Comparison of ENCODE assay signal across 16 cellular contexts in the genomic region with DNA sequence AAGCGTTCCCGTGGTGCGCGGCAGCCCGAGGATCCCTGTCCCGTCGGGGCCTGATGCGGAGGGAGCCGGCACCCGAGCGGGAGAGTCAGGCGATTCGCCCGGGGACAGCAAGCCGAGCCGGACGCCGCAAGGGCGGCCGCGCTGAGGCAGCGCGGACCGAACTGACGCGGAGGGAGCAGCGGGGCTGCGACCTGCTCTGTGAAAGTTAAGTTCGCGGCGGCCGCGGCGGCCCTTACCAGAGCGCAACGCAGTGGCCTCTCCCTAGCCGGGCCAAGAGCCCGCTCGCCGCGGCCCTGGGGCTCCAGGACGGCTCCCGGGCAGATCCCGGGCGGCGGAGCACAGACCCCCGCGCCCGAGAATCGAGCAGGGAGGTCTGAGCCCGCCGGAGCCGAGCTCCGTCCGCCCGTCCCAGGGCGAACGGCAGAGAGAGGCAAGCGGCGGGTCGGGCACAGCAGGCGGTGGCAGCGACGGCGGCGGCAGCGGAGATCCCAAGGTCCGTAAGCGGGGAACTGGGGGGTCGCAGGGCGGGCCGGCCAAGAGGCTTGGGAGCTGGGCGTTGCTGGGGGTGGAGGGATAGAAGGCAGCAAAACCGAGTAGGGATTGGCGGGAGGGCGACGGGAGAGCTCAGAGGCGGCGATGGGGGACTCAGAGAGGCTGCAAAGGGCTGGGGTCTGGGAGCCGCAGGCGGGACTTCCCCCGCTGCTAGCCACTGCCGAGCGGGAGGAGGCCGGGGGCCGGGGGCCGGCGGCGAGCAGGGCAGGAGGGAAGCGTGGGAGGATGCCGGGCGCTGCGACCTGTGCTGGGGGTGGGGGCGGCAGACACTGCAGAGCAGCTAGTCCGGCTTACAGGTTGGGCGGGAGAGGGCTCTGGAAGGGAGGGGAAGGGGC. TPM values are rescaled to one million over a fixed set of nuclear protein-coding genes. Genes with fewer than 3 reads are reported as not detected.
A peak's percentile ranks its signal among the peaks of the same experiment; 100 is the strongest.
DNase-seq lines count a peak whose midpoint lies in the region; ATAC-seq and TF ChIP-seq lines count a peak whose summit lies in the region.
"Had no signal": no experiment of that assay in that cellular context is flagged by ENCODE, and none has a peak within 500 bp of the region (broad histone marks: within the 10 kb centered on the region; RNA-seq: fewer than 3 reads in every experiment).

No MANE protein-coding gene starts in this region.

- peak overlapping the region; percentile 89 for H3K4me3 Mint-ChIP-seq in endothelial cell (ENCODE audit: unreplicated experiment)
- peak overlapping the region; percentile 77 to 83 (median 81) for H3K4me3 Mint-ChIP-seq in nephron
- H3K4me3 Mint-ChIP-seq: activated CD4-positive, alpha-beta T cell treated with anti-CD3 and anti-CD28 coated beads, Interleukin-2, amount 10 ng/mL, durations not matched to agents 7 days and 5 days had no signal

- H3K4me3 ChIP-seq in HUES6 (ENCODE audit: low read depth, low read length) = peak overlapping the region; percentile 69
- no peak overlapping the region for H3K4me3 ChIP-seq in HAP-1

- no peak overlapping the region for H3K27ac Mint-ChIP-seq in endothelial cell (ENCODE audit: unreplicated experiment)
- no peak overlapping the region for H3K27ac Mint-ChIP-seq in nephron
- H3K27ac Mint-ChIP-seq: activated CD4-positive, alpha-beta T cell treated with anti-CD3 and anti-CD28 coated beads, Interleukin-2, amount 10 ng/mL, durations not matched to agents 7 days and 5 days had no signal

- H3K9ac ChIP-seq in HUES6 (ENCODE audit: low read length) = peak overlapping the region; percentile 47
- H3K9ac ChIP-seq: KMS-11 had no signal

- peaks cover under 1% of the 10 kb centered on the region; the same call in 1 of the 2 replicates for H3K4me1 ChIP-seq in HUES6 (ENCODE audit: control insufficient read depth, insufficient read depth, low read length)
- no peaks in the 10 kb centered on the region for H3K4me1 ChIP-seq in HAP-1

- H3K9me3 Mint-ChIP-seq in endothelial cell (ENCODE audit: unreplicated experiment) = no peaks in the 10 kb centered on the region
- H3K9me3 Mint-ChIP-seq in nephron = peaks cover 37% of the 10 kb centered on the region
- H3K9me3 Mint-ChIP-seq: activated CD4-positive, alpha-beta T cell treated with anti-CD3 and anti-CD28 coated beads, Interleukin-2, amount 10 ng/mL, durations not matched to agents 7 days and 5 days had no signal

- TF ChIP-seq CTCF in endothelial cell (IDR thresholded peaks at IDR 0.05; ENCODE audit: unreplicated experiment) (no peak), nephron (IDR thresholded peaks at IDR 0.05; ENCODE audit: unreplicated experiment in 3 of 3) (no peak)

- H3K9me3 ChIP-seq in HUES6 (ENCODE audit: control insufficient read depth, insufficient read depth, low read depth, low read length) (peaks cover 10% of the 10 kb centered on the region; the same call in 1 of the 2 replicates), HAP-1 (no peaks in the 10 kb centered on the region)

- H3K36me3 ChIP-seq in HUES6 (ENCODE audit: control insufficient read depth, insufficient read depth, low read length) (peaks cover 5% of the 10 kb centered on the region; the same call in 1 of the 2 replicates), HAP-1 (replicated peaks) (no peaks in the 10 kb centered on the region)

- H3K27me3 ChIP-seq in HUES6 (ENCODE audit: control insufficient read depth, insufficient read depth, low read length) (peaks cover 92% of the 10 kb centered on the region), HAP-1 (ENCODE audit: low read depth) (peaks cover 67% of the 10 kb centered on the region)

- DNase-seq in AG20443 (ENCODE audit: low spot score) = peak; percentile 11
- DNase-seq in endothelial cell (ENCODE audit: low spot score) = peak; percentile 37
- DNase-seq in ureter (ENCODE audit: low spot score) = no peak
- no peak for DNase-seq in NOMO-1 treated with DMSO at 0.1 percent for 48 hours (lab: John Stamatoyannopoulos, UW; ENCODE audit: unreplicated experiment)
- DNase-seq in HAP-1 (ENCODE audit: low spot score in 2 of 2) = no peak
- DNase-seq: activated CD4-positive, alpha-beta T cell treated with anti-CD3 and anti-CD28 coated beads, Interleukin-2, amount 10 ng/mL, durations not matched to agents 7 days and 5 days; activated gamma-delta T cell; AML-193; NCI-H2171 treated with DMSO at 0.1 percent for 48 hours; nucleus accumbens had no signal

- no peak overlapping the region for H3K27ac ChIP-seq in HUES6 (ENCODE audit: low read depth, low read length)
- H3K27ac ChIP-seq: KMS-11 had no signal

- ATAC-seq in HG03039 (IDR thresholded peaks at IDR 0.05; ENCODE audit: unreplicated experiment) = no peak

- H3K27me3 Mint-ChIP-seq in endothelial cell (ENCODE audit: unreplicated experiment) (peaks cover 18% of the 10 kb centered on the region), nephron (ENCODE audit: low read depth) (peaks cover 92% of the 10 kb centered on the region)

- H3K36me3 Mint-ChIP-seq in endothelial cell (ENCODE audit: low read depth, unreplicated experiment) (no peaks in the 10 kb centered on the region), nephron (ENCODE audit: low read depth) (peaks cover 15% of the 10 kb centered on the region)

- H3K4me1 Mint-ChIP-seq in endothelial cell (ENCODE audit: unreplicated experiment) (peaks cover 3% of the 10 kb centered on the region), nephron (peaks cover 9% of the 10 kb centered on the region)
- H3K4me1 Mint-ChIP-seq: activated CD4-positive, alpha-beta T cell treated with anti-CD3 and anti-CD28 coated beads, Interleukin-2, amount 10 ng/mL, durations not matched to agents 7 days and 5 days had no signal

- in situ Hi-C loops in HAP-1 (cut with MboI; ENCODE audit: low sequenced_read_pairs) = no loop called here

RNA-seq across cellular contexts. Expression of gene GPR50, which starts 1.0 kb away (rescaled TPM):
- total RNA-seq in endothelial cell (ENCODE audit: unreplicated experiment) (1.1 TPM), ureter (not detected)
- total RNA-seq: activated CD4-positive, alpha-beta T cell treated with anti-CD3 and anti-CD28 coated beads, Interleukin-2, amount 10 ng/mL, durations not matched to agents 7 days and 5 days; G401; T-helper 1 cell treated with Interleukin-12 subunit alpha and Interleukin-12 subunit beta and Interleukin-4 antibody, amounts not matched to agents 30 ng/mL and 1 ng/mL, for 36 hours had no signal

Comparison
In these comparisons a context has a peak if more than half of its experiments do, and no peak if none do; other contexts are left out.
1. DNase-seq: peak in AG20443 (single experiment) and endothelial cell (single experiment); none in ureter (single experiment), NOMO-1 treated with DMSO at 0.1 percent for 48 hours (single experiment) and HAP-1 (0 of 2).